1 cellular context compared by ENCODE assay signal in the genomic region with DNA sequence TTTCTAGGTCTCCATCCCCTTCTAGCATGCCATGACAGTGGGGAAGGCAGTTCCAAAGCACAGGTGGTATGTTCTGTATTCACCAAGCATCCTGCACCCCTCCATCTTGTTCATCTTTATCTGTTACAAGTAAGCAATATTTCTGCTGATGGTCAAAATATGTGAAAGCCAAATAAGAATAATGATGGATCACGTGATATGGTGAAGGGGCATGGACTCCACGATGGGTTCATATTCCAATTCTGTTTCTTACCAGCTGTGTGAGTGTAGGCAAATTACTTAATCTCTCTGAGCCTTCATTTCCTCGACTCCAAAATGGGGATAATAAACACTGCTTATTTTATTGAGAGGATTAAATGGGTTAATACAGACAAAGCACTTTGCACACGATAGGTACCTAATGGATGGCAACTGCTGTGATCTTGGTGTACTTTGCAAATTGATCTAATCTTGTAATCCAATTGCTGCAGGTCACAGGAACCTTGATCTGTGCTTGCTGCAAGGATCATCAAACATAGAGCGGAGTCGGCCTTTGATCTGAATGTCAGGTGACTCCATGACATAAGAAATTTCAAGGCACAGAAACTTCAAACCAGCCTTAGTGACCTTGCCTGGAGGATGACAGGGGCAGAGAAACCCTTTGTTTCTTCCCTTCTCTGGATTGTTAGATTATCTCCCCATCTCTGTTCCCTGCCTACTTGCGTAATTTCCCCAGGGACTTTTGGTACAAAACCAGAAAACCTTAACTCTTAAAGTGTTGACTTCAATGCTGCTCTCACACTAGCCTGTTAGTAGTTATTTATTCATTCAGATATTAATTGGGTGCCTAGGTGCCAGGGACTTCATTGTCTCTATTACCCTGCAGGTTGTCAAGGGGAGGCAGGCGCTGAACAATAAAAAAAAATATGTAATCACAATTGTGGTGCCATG.
TF ChIP-seq lines count a peak whose summit lies in the region.

No MANE protein-coding gene starts in this region.

TF ChIP-seq in HepG2, 621 proteins besides CTCF, POLR2A, EP300 and RAD21 (continued from another document and continues in another):
- TF ChIP-seq IKZF1 (IDR thresholded peaks at IDR 0.05) (no peak), ZNF598 (CRISPR knock-in tag; IDR thresholded peaks at IDR 0.05; ENCODE audit: borderline replicate concordance) (no peak), GABPB1 (CRISPR knock-in tag; IDR thresholded peaks at IDR 0.05) (peak; percentile 40; the same call in 1 of the 2 replicates), ZNF746 (CRISPR knock-in tag; IDR thresholded peaks at IDR 0.05) (peak; percentile 75), ZZZ3 (CRISPR knock-in tag; IDR thresholded peaks at IDR 0.05; ENCODE audit: borderline replicate concordance) (no peak), NFAT5 (CRISPR knock-in tag; IDR thresholded peaks at IDR 0.05) (no peak), GPN1 (CRISPR knock-in tag; IDR thresholded peaks at IDR 0.05; ENCODE audit: borderline replicate concordance) (no peak), PRDM4 (CRISPR knock-in tag; IDR thresholded peaks at IDR 0.05; ENCODE audit: borderline replicate concordance) (no peak), ZNF317 (CRISPR knock-in tag; IDR thresholded peaks at IDR 0.05) (no peak), ZNF614 (CRISPR knock-in tag; IDR thresholded peaks at IDR 0.05; ENCODE audit: borderline replicate concordance) (peak; percentile 85), KDM6A (CRISPR knock-in tag; IDR thresholded peaks at IDR 0.05; ENCODE audit: low read depth) (peak; percentile 80), STAG1 (CRISPR knock-in tag; IDR thresholded peaks at IDR 0.05) (peak; percentile 30), ZMYM4 (CRISPR knock-in tag; IDR thresholded peaks at IDR 0.05) (peak; percentile 83), MLX (CRISPR knock-in tag; IDR thresholded peaks at IDR 0.05) (peak; percentile 84), PRMT3 (CRISPR knock-in tag; IDR thresholded peaks at IDR 0.05; ENCODE audit: borderline replicate concordance, low read depth) (no peak), ZNF234 (CRISPR knock-in tag; conservative IDR thresholded peaks at IDR 0.05) (no peak), UBTF (CRISPR knock-in tag; IDR thresholded peaks at IDR 0.05) (0 out of 2 replicates have a peak, but pooled peaks have one; percentile 7), ZNF331 (CRISPR knock-in tag; IDR thresholded peaks at IDR 0.05) (peak; percentile 91), ZNF670 (CRISPR knock-in tag; IDR thresholded peaks at IDR 0.05; ENCODE audit: borderline replicate concordance) (peak; percentile 87), ZNF276 (CRISPR knock-in tag; IDR thresholded peaks at IDR 0.05; ENCODE audit: low read depth) (no peak), ASH2L (IDR thresholded peaks at IDR 0.05; ENCODE audit: insufficient read length, low read depth, low read length) (peak; percentile 66), ZNF17 (CRISPR knock-in tag; IDR thresholded peaks at IDR 0.05) (no peak), GABPA (IDR thresholded peaks at IDR 0.05; ENCODE audit: low read depth, low read length) (no peak), GABPA (CRISPR knock-in tag; IDR thresholded peaks at IDR 0.05; ENCODE audit: low read depth) (peak; percentile 56), PLRG1 (conservative IDR thresholded peaks at IDR 0.05) (no peak), KMT2B (CRISPR knock-in tag; IDR thresholded peaks at IDR 0.05) (0 out of 2 replicates have a peak, but pooled peaks have one; percentile 25), ZNF768 (CRISPR knock-in tag; IDR thresholded peaks at IDR 0.05) (peak; percentile 33; the same call in 1 of the 2 replicates), SPEN (CRISPR knock-in tag; IDR thresholded peaks at IDR 0.05; ENCODE audit: low read depth) (peak; percentile 88; the same call in 1 of the 2 replicates), MYC (CRISPR knock-in tag; IDR thresholded peaks at IDR 0.05; ENCODE audit: borderline replicate concordance) (no peak), GTF3A (CRISPR knock-in tag; conservative IDR thresholded peaks at IDR 0.05) (no peak), NR1H2 (CRISPR knock-in tag; IDR thresholded peaks at IDR 0.05; ENCODE audit: borderline replicate concordance, low read depth) (no peak; the same call in 1 of the 2 replicates), ZNF576 (CRISPR knock-in tag; IDR thresholded peaks at IDR 0.05) (no peak), KDM4B (CRISPR knock-in tag; IDR thresholded peaks at IDR 0.05) (peak; percentile 74; the same call in 1 of the 2 replicates)
- TF ChIP-seq, protein P1, sequence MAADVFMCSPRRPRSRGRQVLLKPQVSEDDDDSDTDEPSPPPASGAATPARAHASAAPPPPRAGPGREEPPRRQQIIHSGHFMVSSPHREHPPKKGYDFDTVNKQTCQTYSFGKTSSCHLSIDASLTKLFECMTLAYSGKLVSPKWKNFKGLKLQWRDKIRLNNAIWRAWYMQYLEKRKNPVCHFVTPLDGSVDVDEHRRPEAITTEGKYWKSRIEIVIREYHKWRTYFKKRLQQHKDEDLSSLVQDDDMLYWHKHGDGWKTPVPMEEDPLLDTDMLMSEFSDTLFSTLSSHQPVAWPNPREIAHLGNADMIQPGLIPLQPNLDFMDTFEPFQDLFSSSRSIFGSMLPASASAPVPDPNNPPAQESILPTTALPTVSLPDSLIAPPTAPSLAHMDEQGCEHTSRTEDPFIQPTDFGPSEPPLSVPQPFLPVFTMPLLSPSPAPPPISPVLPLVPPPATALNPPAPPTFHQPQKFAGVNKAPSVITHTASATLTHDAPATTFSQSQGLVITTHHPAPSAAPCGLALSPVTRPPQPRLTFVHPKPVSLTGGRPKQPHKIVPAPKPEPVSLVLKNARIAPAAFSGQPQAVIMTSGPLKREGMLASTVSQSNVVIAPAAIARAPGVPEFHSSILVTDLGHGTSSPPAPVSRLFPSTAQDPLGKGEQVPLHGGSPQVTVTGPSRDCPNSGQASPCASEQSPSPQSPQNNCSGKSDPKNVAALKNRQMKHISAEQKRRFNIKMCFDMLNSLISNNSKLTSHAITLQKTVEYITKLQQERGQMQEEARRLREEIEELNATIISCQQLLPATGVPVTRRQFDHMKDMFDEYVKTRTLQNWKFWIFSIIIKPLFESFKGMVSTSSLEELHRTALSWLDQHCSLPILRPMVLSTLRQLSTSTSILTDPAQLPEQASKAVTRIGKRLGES (CRISPR knock-in tag; IDR thresholded peaks at IDR 0.05; ENCODE audit: borderline replicate concordance) = no peak
- TF ChIP-seq, protein P2, sequence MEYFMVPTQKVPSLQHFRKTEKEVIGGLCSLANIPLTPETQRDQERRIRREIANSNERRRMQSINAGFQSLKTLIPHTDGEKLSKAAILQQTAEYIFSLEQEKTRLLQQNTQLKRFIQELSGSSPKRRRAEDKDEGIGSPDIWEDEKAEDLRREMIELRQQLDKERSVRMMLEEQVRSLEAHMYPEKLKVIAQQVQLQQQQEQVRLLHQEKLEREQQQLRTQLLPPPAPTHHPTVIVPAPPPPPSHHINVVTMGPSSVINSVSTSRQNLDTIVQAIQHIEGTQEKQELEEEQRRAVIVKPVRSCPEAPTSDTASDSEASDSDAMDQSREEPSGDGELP (IDR thresholded peaks at IDR 0.05; ENCODE audit: borderline replicate concordance, low read depth) = peak; percentile 87
- TF ChIP-seq, protein P3, sequence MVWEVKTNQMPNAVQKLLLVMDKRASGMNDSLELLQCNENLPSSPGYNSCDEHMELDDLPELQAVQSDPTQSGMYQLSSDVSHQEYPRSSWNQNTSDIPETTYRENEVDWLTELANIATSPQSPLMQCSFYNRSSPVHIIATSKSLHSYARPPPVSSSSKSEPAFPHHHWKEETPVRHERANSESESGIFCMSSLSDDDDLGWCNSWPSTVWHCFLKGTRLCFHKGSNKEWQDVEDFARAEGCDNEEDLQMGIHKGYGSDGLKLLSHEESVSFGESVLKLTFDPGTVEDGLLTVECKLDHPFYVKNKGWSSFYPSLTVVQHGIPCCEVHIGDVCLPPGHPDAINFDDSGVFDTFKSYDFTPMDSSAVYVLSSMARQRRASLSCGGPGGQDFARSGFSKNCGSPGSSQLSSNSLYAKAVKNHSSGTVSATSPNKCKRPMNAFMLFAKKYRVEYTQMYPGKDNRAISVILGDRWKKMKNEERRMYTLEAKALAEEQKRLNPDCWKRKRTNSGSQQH (CRISPR knock-in tag; IDR thresholded peaks at IDR 0.05; ENCODE audit: low read depth) = no peak
